17 cellular contexts compared by ENCODE assay signal in genomic region chr2:213834331-213834730, GRCh38.
DNase-seq lines count a peak whose midpoint lies in the region; ATAC-seq and TF ChIP-seq lines count a peak whose summit lies in the region.
"Had no signal": no experiment of that assay in that cellular context is flagged by ENCODE, and none has a peak within 500 bp of the region (broad histone marks: within the 10 kb centered on the region; RNA-seq: fewer than 3 reads in every experiment).

No MANE protein-coding gene starts in this region.

- peak overlapping the region; percentile 27 for H3K27ac ChIP-seq in fibroblast of lung (ENCODE audit: insufficient read depth, low read length)
- peak overlapping the region; percentile 30 to 68 (median 52) for H3K27ac ChIP-seq in gastrocnemius medialis
- no peak overlapping the region for H3K27ac ChIP-seq in CD8-positive, alpha-beta T cell (ENCODE audit: low read depth, low read length)
- H3K27ac ChIP-seq: spleen had no signal

- no peak overlapping the region for H3K27ac Mint-ChIP-seq in CD8-positive, alpha-beta T cell
- H3K27ac Mint-ChIP-seq: activated naive CD8-positive, alpha-beta T cell treated with anti-CD3 and anti-CD28 coated beads, Interleukin-2, amount 50 U/mL, for 24 hours; naive thymus-derived CD8-positive, alpha-beta T cell had no signal

- no peak overlapping the region for H3K4me2 ChIP-seq in fibroblast of lung (ENCODE audit: extremely low read depth, insufficient read depth, low read length)

- H3K4me1 Mint-ChIP-seq in CD8-positive, alpha-beta T cell (ENCODE audit: low read depth): no peaks in the 10 kb centered on the region
- H3K4me1 Mint-ChIP-seq: activated naive CD8-positive, alpha-beta T cell treated with anti-CD3 and anti-CD28 coated beads, Interleukin-2, amount 50 U/mL, for 24 hours; naive thymus-derived CD8-positive, alpha-beta T cell had no signal

- CTCF ChIA-PET in HEK293T (lab: Yijun Ruan, JAX): no interaction called here
- CTCF ChIA-PET in CD8-positive, alpha-beta T cell (lab: Charles Lee): no interaction called here

- TF ChIP-seq POLR2A in gastrocnemius medialis (IDR thresholded peaks at IDR 0.05): no peak

- DNase-seq in Caki2 (ENCODE audit: low read depth): peak; percentile 2
- DNase-seq in RKO (ENCODE audit: low spot score): peak; percentile 22
- peak; percentile 63 to 89 for DNase-seq in fibroblast of lung (ENCODE audit: low read depth in 2 of 2)
- DNase-seq in gastrocnemius medialis: peak in 1 of 2 donors; percentile 33
- DNase-seq in HEK293T (ENCODE audit: extremely low spot score): no peak
- DNase-seq in CD8-positive, alpha-beta T cell: no peak
- DNase-seq in CD1c-positive myeloid dendritic cell (ENCODE audit: extremely low spot score): no peak
- DNase-seq in GDM1 (lab: John Stamatoyannopoulos, UW): no peak
- DNase-seq: activated naive CD8-positive, alpha-beta T cell treated with anti-CD3 and anti-CD28 coated beads, Interleukin-2, amount 50 U/mL, for 24 hours; Caco-2; effector memory CD4-positive, alpha-beta T cell; naive thymus-derived CD8-positive, alpha-beta T cell; NCI-H2171; RPMI8226; spleen; T-helper 9 cell had no signal

- H3K27me3 ChIP-seq in fibroblast of lung (ENCODE audit: control insufficient read depth, insufficient read depth, low read length) (no peaks in the 10 kb centered on the region), gastrocnemius medialis (no peaks in the 10 kb centered on the region)
- H3K27me3 ChIP-seq in CD8-positive, alpha-beta T cell (ENCODE audit: insufficient read depth, low read length): no peaks in the 10 kb centered on the region
- H3K27me3 ChIP-seq: spleen had no signal

- H3K36me3 Mint-ChIP-seq in CD8-positive, alpha-beta T cell: no peaks in the 10 kb centered on the region

- in situ Hi-C loops in Caki2 (cut with HindIII; ENCODE audit: low pct_unique_long_range_greater_than_20kb, low sequenced_read_pairs): no loop called here
- in situ Hi-C loops in gastrocnemius medialis (cut with MboI; ENCODE audit: low sequenced_read_pairs in 4 of 4): no loop called here

- H3K27me3 Mint-ChIP-seq in CD8-positive, alpha-beta T cell (ENCODE audit: low read depth): peaks cover 3% of the 10 kb centered on the region
- H3K27me3 Mint-ChIP-seq: activated naive CD8-positive, alpha-beta T cell treated with anti-CD3 and anti-CD28 coated beads, Interleukin-2, amount 50 U/mL, for 24 hours had no signal

- TF ChIP-seq CTCF in fibroblast of lung (conservative IDR thresholded peaks at IDR 0.05 in 1 of 2, IDR thresholded peaks at IDR 0.05 in 1 of 2; ENCODE audit: low read depth in 1 of 2, low read length in 2 of 2) (no peak), gastrocnemius medialis (IDR thresholded peaks at IDR 0.05 in 4 of 5, conservative IDR thresholded peaks at IDR 0.05 in 1 of 5) (no peak)
- TF ChIP-seq CTCF in CD8-positive, alpha-beta T cell (IDR thresholded peaks at IDR 0.05): no peak

- no peaks in the 10 kb centered on the region for H3K9me3 ChIP-seq in fibroblast of lung (ENCODE audit: control insufficient read depth, insufficient read depth, low read depth, low read length)
- no peaks in the 10 kb centered on the region for H3K9me3 ChIP-seq in gastrocnemius medialis
- no peaks in the 10 kb centered on the region for H3K9me3 ChIP-seq in CD8-positive, alpha-beta T cell (ENCODE audit: low read length)
- H3K9me3 ChIP-seq: Caco-2 had no signal

- H4K20me1 ChIP-seq in fibroblast of lung (ENCODE audit: control insufficient read depth, extremely low read depth, insufficient read depth, low read length): no peaks in the 10 kb centered on the region

- no peak overlapping the region for H3K4me3 Mint-ChIP-seq in CD8-positive, alpha-beta T cell
- H3K4me3 Mint-ChIP-seq: activated naive CD8-positive, alpha-beta T cell treated with anti-CD3 and anti-CD28 coated beads, Interleukin-2, amount 50 U/mL, for 24 hours; naive thymus-derived CD8-positive, alpha-beta T cell had no signal

- no peak overlapping the region for H3K9ac ChIP-seq in fibroblast of lung (ENCODE audit: insufficient read depth, low read length)

- no peaks in the 10 kb centered on the region for H3K4me1 ChIP-seq in fibroblast of lung (ENCODE audit: control insufficient read depth, extremely low read depth, insufficient read depth, low read length)
- peaks cover 4 to 20% of the 10 kb centered on the region in 2 donors for H3K4me1 ChIP-seq in gastrocnemius medialis
- no peaks in the 10 kb centered on the region for H3K4me1 ChIP-seq in CD8-positive, alpha-beta T cell (ENCODE audit: insufficient read depth, low read length)
- H3K4me1 ChIP-seq: Caco-2, spleen had no signal

- POLR2A ChIA-PET in HEK293T (lab: Yijun Ruan, JAX): no interaction called here
- POLR2A ChIA-PET in CD8-positive, alpha-beta T cell (lab: Charles Lee): no interaction called here

- H3K4me3 ChIP-seq in fibroblast of lung (replicated peaks in 1 of 4; ENCODE audit: control extremely low read depth in 1 of 4, insufficient read depth in 1 of 4, low read depth in 3 of 4, low read length in 4 of 4) (no peak overlapping the region), gastrocnemius medialis (no peak overlapping the region)
- no peak overlapping the region for H3K4me3 ChIP-seq in CD8-positive, alpha-beta T cell (ENCODE audit: low read depth, low read length)
- H3K4me3 ChIP-seq: GM12878, spleen had no signal

- intact Hi-C loops in gastrocnemius medialis (cut with DNase I; ENCODE audit: low total_unique reads): no loop called here
- intact Hi-C loops in CD8-positive, alpha-beta T cell (cut with DNase I, micrococcal nuclease): no loop called here

- no peaks in the 10 kb centered on the region for H3K36me3 ChIP-seq in fibroblast of lung (ENCODE audit: control insufficient read depth, insufficient read depth, low read length)
- no peaks in the 10 kb centered on the region for H3K36me3 ChIP-seq in gastrocnemius medialis
- H3K36me3 ChIP-seq in CD8-positive, alpha-beta T cell (ENCODE audit: insufficient read depth, low read length): no peaks in the 10 kb centered on the region
- H3K36me3 ChIP-seq: spleen had no signal

- H3K79me2 ChIP-seq in fibroblast of lung (ENCODE audit: control insufficient read depth, insufficient read depth, low read length): no peaks in the 10 kb centered on the region

- H2AFZ ChIP-seq in fibroblast of lung (ENCODE audit: low read length): no peak overlapping the region

- H3K9me3 Mint-ChIP-seq in CD8-positive, alpha-beta T cell: peaks cover 2% of the 10 kb centered on the region
- H3K9me3 Mint-ChIP-seq: activated naive CD8-positive, alpha-beta T cell treated with anti-CD3 and anti-CD28 coated beads, Interleukin-2, amount 50 U/mL, for 24 hours had no signal

- peak; percentile 74 to 97 for ATAC-seq in gastrocnemius medialis
- ATAC-seq in CD8-positive, alpha-beta T cell: no peak
- ATAC-seq: activated naive CD8-positive, alpha-beta T cell treated with anti-CD3 and anti-CD28 coated beads, Interleukin-2, amount 50 U/mL, for 24 hours; GM12878; naive thymus-derived CD8-positive, alpha-beta T cell had no signal

TF ChIP-seq in HEK293T, 16 proteins besides CTCF, POLR2A, EP300 and RAD21:
- TF ChIP-seq TARDBP (IDR thresholded peaks at IDR 0.05): no peak
- no peak for TF ChIP-seq LEF1 (IDR thresholded peaks at IDR 0.05; ENCODE audit: borderline replicate concordance)
- TF ChIP-seq SUZ12 (IDR thresholded peaks at IDR 0.05): no peak
- no peak for TF ChIP-seq ZNF384 (IDR thresholded peaks at IDR 0.05)
- TF ChIP-seq SP1 (IDR thresholded peaks at IDR 0.05): no peak
- no peak for TF ChIP-seq BHLHE40 (IDR thresholded peaks at IDR 0.05; ENCODE audit: borderline replicate concordance)
- no peak for TF ChIP-seq FOXK2 (IDR thresholded peaks at IDR 0.05)
- no peak for TF ChIP-seq L3MBTL2 (conservative IDR thresholded peaks at IDR 0.05)
- no peak for TF ChIP-seq FOXA1 (IDR thresholded peaks at IDR 0.05)
- no peak for TF ChIP-seq FOXM1 (IDR thresholded peaks at IDR 0.05; ENCODE audit: borderline replicate concordance)
- TF ChIP-seq HDGF (IDR thresholded peaks at IDR 0.05; ENCODE audit: borderline replicate concordance): no peak
- no peak for TF ChIP-seq ELF4 (IDR thresholded peaks at IDR 0.05)
- TF ChIP-seq PKNOX1 (IDR thresholded peaks at IDR 0.05): no peak
- no peak for TF ChIP-seq ARNT (IDR thresholded peaks at IDR 0.05)
- no peak for TF ChIP-seq CTBP1 (IDR thresholded peaks at IDR 0.05; ENCODE audit: borderline replicate concordance)

Comparison
In these comparisons a context has a peak if more than half of its experiments do, and no peak if none do; other contexts are left out.
1. DNase-seq: peak in Caki2 (single experiment), RKO (single experiment) and fibroblast of lung (2 of 2); none in HEK293T (single experiment), CD8-positive, alpha-beta T cell (0 of 7), CD1c-positive myeloid dendritic cell (single experiment) and GDM1 (single experiment).